ENCODE assay signal across 12 cellular contexts in genomic region chr2:152406119-152406835, GRCh38.
DNase-seq lines count a peak whose midpoint lies in the region; ATAC-seq and TF ChIP-seq lines count a peak whose summit lies in the region.
"Had no signal": no experiment of that assay in that cellular context is flagged by ENCODE, and none has a peak within 500 bp of the region (broad histone marks: within the 10 kb centered on the region; RNA-seq: fewer than 3 reads in every experiment).

No MANE protein-coding gene starts in this region.

- H3K4me1 ChIP-seq in heart right ventricle (peaks cover 6 to 76% (median 54%) of the 10 kb centered on the region in 9 donors), endocrine pancreas (ENCODE audit: control insufficient read depth, insufficient read depth, low read length) (peaks cover 7% of the 10 kb centered on the region)

- ATAC-seq in heart right ventricle = no peak
- ATAC-seq in left ventricle myocardium superior = no peak
- ATAC-seq in HG03095 (IDR thresholded peaks at IDR 0.05; ENCODE audit: unreplicated experiment) = peak; percentile 66
- ATAC-seq: CD8-positive, alpha-beta T cell had no signal

- H3K27ac ChIP-seq in heart right ventricle = peak overlapping the region in 6 of 10 donors; percentile 38 to 77 (median 55)

- TF ChIP-seq CTCF in heart right ventricle (IDR thresholded peaks at IDR 0.05) (no peak), GM13977 (IDR thresholded peaks at IDR 0.05; ENCODE audit: extremely low read depth, insufficient read depth, missing control alignments) (no peak)

- intact Hi-C loops in heart right ventricle (cut with DNase I) (loop anchor here in 3 of 10 donors (5.0 to 10.0 kb wide), 2 partner anchors 69 to 71 kb away; partner anchors contain the start of gene FMNL2 (in 3 of the 3)), left ventricle myocardium superior (cut with micrococcal nuclease) (no loop called here)

- WGBS in heart right ventricle, 2 donors = 34 to 57% methylated on average over 2 of the region's 2 CpGs

- H3K27me3 ChIP-seq in heart right ventricle (no peaks in the 10 kb centered on the region), endocrine pancreas (ENCODE audit: control insufficient read depth, insufficient read depth, low read length) (no peaks in the 10 kb centered on the region)

- in situ Hi-C loops in GM13977 (cut with MboI; ENCODE audit: low pct_unique_long_range_greater_than_20kb, low sequenced_read_pairs, unreplicated experiment) = no loop called here

- H3K4me3 ChIP-seq in heart right ventricle (no peak overlapping the region), endocrine pancreas (ENCODE audit: control insufficient read depth, insufficient read depth, low read length) (peak overlapping the region; percentile 75)

- DNase-seq in heart right ventricle (no peak), left ventricle myocardium superior (no peak), HuH-7.5 (ENCODE audit: low spot score) (no peak), GM13977 (ENCODE audit: low spot score) (no peak), NCI-H69 (lab: John Stamatoyannopoulos, UW) (no peak), ecto neural progenitor cell (ENCODE audit: low spot score) (no peak)
- DNase-seq: CD8-positive, alpha-beta T cell; GOT3; NCI-H1092 treated with DMSO at 0.1 percent for 48 hours; stimulated activated naive CD4-positive, alpha-beta T cell had no signal

- no peak overlapping the region for H3K9ac ChIP-seq in endocrine pancreas (ENCODE audit: control insufficient read depth, insufficient read depth, low read length)

- H3K36me3 ChIP-seq in heart right ventricle = no peaks in the 10 kb centered on the region
- no peaks in the 10 kb centered on the region for H3K36me3 ChIP-seq in endocrine pancreas (ENCODE audit: control insufficient read depth, insufficient read depth, low read length)

- no peaks in the 10 kb centered on the region for H3K9me3 ChIP-seq in heart right ventricle
- H3K9me3 ChIP-seq in endocrine pancreas (ENCODE audit: control insufficient read depth, low read length) = no peaks in the 10 kb centered on the region
